Comparison of ENCODE assay signal across 8 cellular contexts in genomic region chr17:43694081-43694870, GRCh38. TPM values are rescaled to one million over a fixed set of nuclear protein-coding genes. Genes with fewer than 3 reads are reported as not detected.
DNase-seq lines count a peak whose midpoint lies in the region; TF ChIP-seq lines count a peak whose summit lies in the region.

No MANE protein-coding gene starts in this region.

- H3K36me3 Mint-ChIP-seq in activated T-helper 1 cell treated with anti-CD3 and anti-CD28 coated beads, Interleukin-12 subunit alpha, Interleukin-12 subunit beta, Interleukin-2, Interleukin-4 antibody, amounts not matched to agents 30 ng/mL and 10 ng/mL and 1 ng/mL, durations not matched to agents 14 hours and 24 hours and 36 hours (ENCODE audit: low read depth): no peaks in the 10 kb centered on the region
- no peaks in the 10 kb centered on the region for H3K36me3 Mint-ChIP-seq in neural progenitor cell

- peaks cover 5% of the 10 kb centered on the region for H3K4me1 Mint-ChIP-seq in activated T-helper 1 cell treated with anti-CD3 and anti-CD28 coated beads, Interleukin-12 subunit alpha, Interleukin-12 subunit beta, Interleukin-2, Interleukin-4 antibody, amounts not matched to agents 30 ng/mL and 10 ng/mL and 1 ng/mL, durations not matched to agents 14 hours and 24 hours and 36 hours (ENCODE audit: low read depth)
- peaks cover 38% of the 10 kb centered on the region for H3K4me1 Mint-ChIP-seq in neural progenitor cell

- H3K9me3 ChIP-seq in Loucy (ENCODE audit: insufficient read depth, low read depth, low read length): no peaks in the 10 kb centered on the region
- no peaks in the 10 kb centered on the region for H3K9me3 ChIP-seq in neural progenitor cell (ENCODE audit: low read depth)

- H2AFZ ChIP-seq in Loucy (ENCODE audit: low read length) (peak overlapping the region; percentile 56; the same call in 1 of the 2 replicates), neural progenitor cell (replicated peaks) (peak overlapping the region; percentile 83)

- H3F3A ChIP-seq in Loucy (ENCODE audit: low read depth) (no peaks in the 10 kb centered on the region), neural progenitor cell (ENCODE audit: low read depth) (no peaks in the 10 kb centered on the region)

- H3K4me2 ChIP-seq in Loucy (ENCODE audit: low read depth, low read length, poor library complexity, severe bottlenecking) (no peak overlapping the region), neural progenitor cell (peak overlapping the region; percentile 57)

- H3K36me3 ChIP-seq in Loucy (ENCODE audit: insufficient read depth, low read length): no peaks in the 10 kb centered on the region
- no peaks in the 10 kb centered on the region for H3K36me3 ChIP-seq in neural progenitor cell

- H3K27me3 ChIP-seq in Loucy (ENCODE audit: insufficient read depth, low read length, poor library complexity, severe bottlenecking) (peaks cover 14% of the 10 kb centered on the region), neural progenitor cell (no peaks in the 10 kb centered on the region)

- H3K27ac ChIP-seq in neural progenitor cell (no peak overlapping the region), substantia nigra (ENCODE audit: low read depth, low read length, poor library complexity, severe bottlenecking) (no peak overlapping the region)

- no peaks in the 10 kb centered on the region for H3K9me2 ChIP-seq in Loucy (replicated peaks; ENCODE audit: low read depth, low read length)

- H3K9me3 Mint-ChIP-seq in activated T-helper 1 cell treated with anti-CD3 and anti-CD28 coated beads, Interleukin-12 subunit alpha, Interleukin-12 subunit beta, Interleukin-2, Interleukin-4 antibody, amounts not matched to agents 30 ng/mL and 10 ng/mL and 1 ng/mL, durations not matched to agents 14 hours and 24 hours and 36 hours: no peaks in the 10 kb centered on the region
- no peaks in the 10 kb centered on the region for H3K9me3 Mint-ChIP-seq in neural progenitor cell

- H3K4me3 Mint-ChIP-seq in activated T-helper 1 cell treated with anti-CD3 and anti-CD28 coated beads, Interleukin-12 subunit alpha, Interleukin-12 subunit beta, Interleukin-2, Interleukin-4 antibody, amounts not matched to agents 30 ng/mL and 10 ng/mL and 1 ng/mL, durations not matched to agents 14 hours and 24 hours and 36 hours: no peak overlapping the region
- no peak overlapping the region for H3K4me3 Mint-ChIP-seq in neural progenitor cell

- H3K9ac ChIP-seq in Loucy (ENCODE audit: low read depth, low read length, poor library complexity, severe bottlenecking) (no peak overlapping the region), neural progenitor cell (no peak overlapping the region)

- H3K79me2 ChIP-seq in Loucy (ENCODE audit: insufficient read depth, low read length) (no peaks in the 10 kb centered on the region), neural progenitor cell (ENCODE audit: low read depth) (no peaks in the 10 kb centered on the region)

- H3K4me1 ChIP-seq in Loucy (ENCODE audit: insufficient read depth, low read length, poor library complexity, severe bottlenecking) (no peaks in the 10 kb centered on the region), neural progenitor cell (peaks cover 12% of the 10 kb centered on the region)

- H3K27ac Mint-ChIP-seq in activated T-helper 1 cell treated with anti-CD3 and anti-CD28 coated beads, Interleukin-12 subunit alpha, Interleukin-12 subunit beta, Interleukin-2, Interleukin-4 antibody, amounts not matched to agents 30 ng/mL and 10 ng/mL and 1 ng/mL, durations not matched to agents 14 hours and 24 hours and 36 hours: no peak overlapping the region
- peak overlapping the region; percentile 82 for H3K27ac Mint-ChIP-seq in neural progenitor cell

- no peak overlapping the region for H3K4me3 ChIP-seq in Loucy (ENCODE audit: low read length, poor library complexity, severe bottlenecking)
- no peak overlapping the region for H3K4me3 ChIP-seq in fibroblast of villous mesenchyme (ENCODE audit: low read depth, low read length)
- H3K4me3 ChIP-seq in neural progenitor cell: no peak overlapping the region

- no peaks in the 10 kb centered on the region for H3K27me3 Mint-ChIP-seq in activated T-helper 1 cell treated with anti-CD3 and anti-CD28 coated beads, Interleukin-12 subunit alpha, Interleukin-12 subunit beta, Interleukin-2, Interleukin-4 antibody, amounts not matched to agents 30 ng/mL and 10 ng/mL and 1 ng/mL, durations not matched to agents 14 hours and 24 hours and 36 hours (ENCODE audit: insufficient read depth)
- peaks cover 2% of the 10 kb centered on the region for H3K27me3 Mint-ChIP-seq in neural progenitor cell (ENCODE audit: insufficient read depth, low read depth)

- DNase-seq in GDM1 (lab: John Stamatoyannopoulos, UW) (peak; percentile 59), RKO (ENCODE audit: low spot score) (peak; percentile 82), fibroblast of villous mesenchyme (ENCODE audit: low read depth) (peak; percentile 81), neural progenitor cell (ENCODE audit: low spot score) (peak; percentile 94), substantia nigra (lab: John Stamatoyannopoulos, UW) (peak in 44 of 49 donors; percentile 3 to 79 (median 53)), posterior vena cava (ENCODE audit: low spot score) (no peak)
- DNase-seq in activated T-helper 1 cell treated with anti-CD3 and anti-CD28 coated beads, Interleukin-12 subunit alpha, Interleukin-12 subunit beta, Interleukin-2, Interleukin-4 antibody, amounts not matched to agents 30 ng/mL and 10 ng/mL and 1 ng/mL, durations not matched to agents 14 hours and 24 hours and 36 hours (ENCODE audit: low spot score): peak; percentile 60

- peak; percentile 98 for TF ChIP-seq CTCF in Loucy (conservative IDR thresholded peaks at IDR 0.05; ENCODE audit: low read length)
- peak; percentile 97 for TF ChIP-seq CTCF in fibroblast of villous mesenchyme (IDR thresholded peaks at IDR 0.05; ENCODE audit: insufficient read depth, low read depth, low read length)
- TF ChIP-seq CTCF in neural progenitor cell (IDR thresholded peaks at IDR 0.05): peak; percentile 90

- intact Hi-C loops in activated T-helper 1 cell treated with anti-CD3 and anti-CD28 coated beads, Interleukin-12 subunit alpha, Interleukin-12 subunit beta, Interleukin-2, Interleukin-4 antibody, amounts not matched to agents 30 ng/mL and 10 ng/mL and 1 ng/mL, durations not matched to agents 14 hours and 24 hours and 36 hours (cut with micrococcal nuclease): loop anchor here (1.0 kb wide), 3 partner anchors 66 to 152 kb away; no protein-coding TSS in a partner anchor
- intact Hi-C loops in posterior vena cava (cut with DNase I): loop anchor here (5.0 to 10.0 kb wide), 2 partner anchors 63 to 151 kb away; partner anchors contain the start of genes CD300LG (in 1 of the 2) and SOST (in 1 of the 2)

- H4K20me1 ChIP-seq in Loucy (ENCODE audit: insufficient read depth, low read length, poor library complexity, severe bottlenecking) (no peaks in the 10 kb centered on the region), neural progenitor cell (ENCODE audit: low read depth) (no peaks in the 10 kb centered on the region)

RNA-seq across cellular contexts. Expression of gene MEOX1, which starts 32.6 kb away (rescaled TPM):
- 0.10 TPM in 1 of 2 replicates, not detected in the other for total RNA-seq in activated T-helper 1 cell treated with anti-CD3 and anti-CD28 coated beads, Interleukin-12 subunit alpha, Interleukin-12 subunit beta, Interleukin-2, Interleukin-4 antibody, amounts not matched to agents 30 ng/mL and 10 ng/mL and 1 ng/mL, durations not matched to agents 14 hours and 24 hours and 36 hours
- total RNA-seq in fibroblast of villous mesenchyme (2.9 and 6.0 TPM in 2 replicates), neural progenitor cell (ENCODE audit: low replicate concordance) (0.59 TPM in 1 of 2 replicates, not detected in the other), posterior vena cava (1 to 10 TPM; 6.7 to 7.7 TPM)
